ENCODE assay signal across 14 cellular contexts in genomic region chr14:69619007-69619406, GRCh38. TPM values are rescaled to one million over a fixed set of nuclear protein-coding genes. Genes with fewer than 3 reads are reported as not detected.
DNase-seq lines count a peak whose midpoint lies in the region; ATAC-seq and TF ChIP-seq lines count a peak whose summit lies in the region.
"Had no signal": no experiment of that assay in that cellular context is flagged by ENCODE, and none has a peak within 500 bp of the region (broad histone marks: within the 10 kb centered on the region; RNA-seq: fewer than 3 reads in every experiment).

No MANE protein-coding gene starts in this region.

- no peaks in the 10 kb centered on the region for H3K9me3 ChIP-seq in heart right ventricle

- H3K4me1 Mint-ChIP-seq in activated T-cell treated with anti-CD3 and anti-CD28 coated beads, Interleukin-2, amount 50 U/mL, for 4 hours (ENCODE audit: low read depth): peaks cover 94% of the 10 kb centered on the region
- H3K4me1 Mint-ChIP-seq in activated T-helper 17 cell treated with anti-CD3 and anti-CD28 coated beads, Interleukin-2, amount 50 U/mL, for 72 hours: peaks cover 80% of the 10 kb centered on the region
- H3K4me1 Mint-ChIP-seq in glutamatergic neuron (ENCODE audit: low read depth, unreplicated experiment): peaks cover 71% of the 10 kb centered on the region
- H3K4me1 Mint-ChIP-seq in type B pancreatic cell (ENCODE audit: unreplicated experiment): peaks cover 71% of the 10 kb centered on the region

- 51 to 66% methylated on average over 4 of the region's 4 CpGs for WGBS in heart right ventricle, 2 donors

- H3K36me3 Mint-ChIP-seq in activated T-cell treated with anti-CD3 and anti-CD28 coated beads, Interleukin-2, amount 50 U/mL, for 4 hours (ENCODE audit: insufficient read depth): peaks cover 26% of the 10 kb centered on the region
- H3K36me3 Mint-ChIP-seq in activated T-helper 17 cell treated with anti-CD3 and anti-CD28 coated beads, Interleukin-2, amount 50 U/mL, for 72 hours (ENCODE audit: low read depth): peaks cover 82% of the 10 kb centered on the region
- H3K36me3 Mint-ChIP-seq in glutamatergic neuron (ENCODE audit: unreplicated experiment) (no peaks in the 10 kb centered on the region), type B pancreatic cell (peaks cover 17% of the 10 kb centered on the region)

- H3K4me3 ChIP-seq in heart right ventricle: no peak overlapping the region

- H3K9me3 Mint-ChIP-seq in activated T-cell treated with anti-CD3 and anti-CD28 coated beads, Interleukin-2, amount 50 U/mL, for 4 hours: no peaks in the 10 kb centered on the region
- no peaks in the 10 kb centered on the region for H3K9me3 Mint-ChIP-seq in activated T-helper 17 cell treated with anti-CD3 and anti-CD28 coated beads, Interleukin-2, amount 50 U/mL, for 72 hours
- no peaks in the 10 kb centered on the region for H3K9me3 Mint-ChIP-seq in glutamatergic neuron (ENCODE audit: unreplicated experiment)
- H3K9me3 Mint-ChIP-seq in type B pancreatic cell: no peaks in the 10 kb centered on the region

- no peak for DNase-seq in activated T-cell treated with anti-CD3 and anti-CD28 coated beads, Interleukin-2, amount 50 U/mL, for 4 hours
- DNase-seq in activated T-cell treated with anti-CD3 and anti-CD28 coated beads for 4 hours: no peak
- DNase-seq in glutamatergic neuron: no peak
- no peak for DNase-seq in type B pancreatic cell (ENCODE audit: extremely low spot score, unreplicated experiment)
- no peak for DNase-seq in heart right ventricle
- DNase-seq in 8988T: no peak
- DNase-seq: MV-4-11; NCI-H69; stimulated activated CD4-positive, alpha-beta T cell treated with anti-CD3 and anti-CD28 coated beads, Interleukin-15, amount 100 ng/mL, for 24 hours; substantia nigra had no signal

- intact Hi-C loops in heart right ventricle (cut with DNase I): loop anchor here in 6 of 10 donors (5.0 to 10.0 kb wide), 3 partner anchors 33 to 56 kb away; no protein-coding TSS in a partner anchor

- no peaks in the 10 kb centered on the region for H3K27me3 Mint-ChIP-seq in activated T-cell treated with anti-CD3 and anti-CD28 coated beads, Interleukin-2, amount 50 U/mL, for 4 hours (ENCODE audit: low read depth)
- H3K27me3 Mint-ChIP-seq in activated T-helper 17 cell treated with anti-CD3 and anti-CD28 coated beads, Interleukin-2, amount 50 U/mL, for 72 hours: no peaks in the 10 kb centered on the region
- peaks cover 3% of the 10 kb centered on the region for H3K27me3 Mint-ChIP-seq in glutamatergic neuron (ENCODE audit: unreplicated experiment)
- no peaks in the 10 kb centered on the region for H3K27me3 Mint-ChIP-seq in type B pancreatic cell

- H3K36me3 ChIP-seq in heart right ventricle: peaks cover 0 to 10% (median 0%) of the 10 kb centered on the region in 9 donors

- H3K27me3 ChIP-seq in heart right ventricle: no peaks in the 10 kb centered on the region

- ATAC-seq in activated T-cell treated with anti-CD3 and anti-CD28 coated beads, Interleukin-2, amount 50 U/mL, for 4 hours: peak; percentile 28 to 30
- peak; percentile 21 for ATAC-seq in activated T-helper 17 cell treated with anti-CD3 and anti-CD28 coated beads, Interleukin-2, amount 50 U/mL, for 72 hours (replicated peaks)
- ATAC-seq in heart right ventricle (no peak), GM19324 (IDR thresholded peaks at IDR 0.05; ENCODE audit: low FRiP score, unreplicated experiment) (no peak)
- ATAC-seq: HCT116 had no signal

- peak overlapping the region in 2 of 10 donors; percentile 27 to 98 for H3K27ac ChIP-seq in heart right ventricle

- H3K4me3 Mint-ChIP-seq in activated T-cell treated with anti-CD3 and anti-CD28 coated beads, Interleukin-2, amount 50 U/mL, for 4 hours: peak overlapping the region; percentile 64
- peak overlapping the region; percentile 96 for H3K4me3 Mint-ChIP-seq in activated T-helper 17 cell treated with anti-CD3 and anti-CD28 coated beads, Interleukin-2, amount 50 U/mL, for 72 hours
- H3K4me3 Mint-ChIP-seq in glutamatergic neuron (ENCODE audit: unreplicated experiment) (peak overlapping the region; percentile 63), type B pancreatic cell (peak overlapping the region; percentile 40)

- H3K4me1 ChIP-seq in heart right ventricle: peaks cover 27 to 100% (median 98%) of the 10 kb centered on the region in 9 donors

- TF ChIP-seq CTCF in glutamatergic neuron (IDR thresholded peaks at IDR 0.05; ENCODE audit: partially characterized antibody, unreplicated experiment) (no peak), type B pancreatic cell (conservative IDR thresholded peaks at IDR 0.05) (no peak), heart right ventricle (IDR thresholded peaks at IDR 0.05) (no peak)

- H3K27ac Mint-ChIP-seq in activated T-helper 17 cell treated with anti-CD3 and anti-CD28 coated beads, Interleukin-2, amount 50 U/mL, for 72 hours: peak overlapping the region; percentile 96
- peak overlapping the region; percentile 69 for H3K27ac Mint-ChIP-seq in glutamatergic neuron (ENCODE audit: unreplicated experiment)
- H3K27ac Mint-ChIP-seq in type B pancreatic cell: peak overlapping the region; percentile 89

RNA-seq across cellular contexts. Expression of gene SUSD6, which starts 7.6 kb away (rescaled TPM):
- 100 to 1,000 TPM in 2 of 3 donors, 10 to 100 TPM in 1; 97.4 to 108 (median 103) TPM for total RNA-seq in activated T-cell treated with anti-CD3 and anti-CD28 coated beads, Interleukin-2, amount 50 U/mL, for 4 hours
- 10 to 100 TPM; 76.9 to 96.4 TPM for total RNA-seq in activated T-helper 17 cell treated with anti-CD3 and anti-CD28 coated beads, Interleukin-2, amount 50 U/mL, for 72 hours
- total RNA-seq in glutamatergic neuron (ENCODE audit: unreplicated experiment) (106 TPM), type B pancreatic cell (ENCODE audit: low replicate concordance) (31.7 and 78.9 TPM in 2 replicates), heart right ventricle (10 to 100 TPM; 18.0 to 46.3 (median 25.5) TPM)
- 1 to 10 TPM; 5.9 to 8.4 TPM for polyA plus RNA-seq in heart right ventricle

RNA-seq across cellular contexts. Expression of gene CCDC177, which starts 44.3 kb away (rescaled TPM):
- under 1 TPM in 1 of 3 donors, not detected in 2; 0.05 TPM for total RNA-seq in activated T-cell treated with anti-CD3 and anti-CD28 coated beads, Interleukin-2, amount 50 U/mL, for 4 hours
- not detected for total RNA-seq in activated T-helper 17 cell treated with anti-CD3 and anti-CD28 coated beads, Interleukin-2, amount 50 U/mL, for 72 hours
- total RNA-seq in glutamatergic neuron (ENCODE audit: unreplicated experiment): 7.8 TPM
- 0.21 and 3.4 TPM in 2 replicates for total RNA-seq in type B pancreatic cell (ENCODE audit: low replicate concordance)
- total RNA-seq in heart right ventricle: not detected
- polyA plus RNA-seq in heart right ventricle: under 1 TPM in 1 of 2 donors, not detected in 1; 0.03 TPM
- total RNA-seq: T-helper 2 cell treated with Interferon-gamma antibody and Interleukin-4, amounts not matched to agents 100 ng/mL and 5 ng/mL, for 36 hours had no signal

Comparison
In these comparisons a context has a peak if more than half of its experiments do, and no peak if none do; other contexts are left out.
1. ATAC-seq: peak in activated T-cell treated with anti-CD3 and anti-CD28 coated beads, Interleukin-2, amount 50 U/mL, for 4 hours (2 of 2) and activated T-helper 17 cell treated with anti-CD3 and anti-CD28 coated beads, Interleukin-2, amount 50 U/mL, for 72 hours (single experiment); none in heart right ventricle (0 of 8) and GM19324 (single experiment).
2. H3K4me3 Mint-ChIP-seq: peak in every context shown above with its lines; median percentile 96 in activated T-helper 17 cell treated with anti-CD3 and anti-CD28 coated beads, Interleukin-2, amount 50 U/mL, for 72 hours; 64 in activated T-cell treated with anti-CD3 and anti-CD28 coated beads, Interleukin-2, amount 50 U/mL, for 4 hours; 63 in glutamatergic neuron; 40 in type B pancreatic cell.
3. Peak in every context shown above with its lines, with median percentiles within 50 percentile points of each other: H3K27ac Mint-ChIP-seq.